Comparison of ENCODE assay signal across 10 cellular contexts in the genomic region with DNA sequence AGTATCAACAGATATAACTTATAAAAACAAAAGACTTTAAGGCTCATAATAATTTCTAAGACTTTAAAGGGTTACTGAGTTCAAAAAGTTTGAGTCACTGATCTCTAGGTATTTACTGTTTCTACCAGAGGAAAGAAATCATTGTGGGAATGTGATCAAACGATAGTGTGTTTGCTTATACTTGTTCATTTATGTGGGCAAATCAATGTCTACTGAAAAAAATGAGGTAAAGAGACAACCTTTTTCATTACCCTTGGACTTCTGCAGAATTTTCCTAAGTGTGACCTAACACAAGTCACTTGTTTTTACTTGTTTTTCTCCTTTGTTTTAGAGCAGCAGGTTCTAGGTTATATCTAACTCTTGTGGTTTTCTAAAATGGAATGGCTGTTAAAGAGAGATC.
A peak's percentile ranks its signal among the peaks of the same experiment; 100 is the strongest.
DNase-seq lines count a peak whose midpoint lies in the region; ATAC-seq, FAIRE-seq and TF ChIP-seq lines count a peak whose summit lies in the region.
"Had no signal": no experiment of that assay in that cellular context is flagged by ENCODE, and none has a peak within 500 bp of the region (broad histone marks: within the 10 kb centered on the region; RNA-seq: fewer than 3 reads in every experiment).

No MANE protein-coding gene starts in this region.

- H3K4me1 ChIP-seq in OCI-LY7 (ENCODE audit: insufficient read depth, low read length, poor library complexity, severe bottlenecking): peaks cover 97% of the 10 kb centered on the region

- ATAC-seq in HG03159 (IDR thresholded peaks at IDR 0.05; ENCODE audit: unreplicated experiment): no peak
- ATAC-seq: gastroesophageal sphincter had no signal

- H3K27ac Mint-ChIP-seq in Calu3 (ENCODE audit: unreplicated experiment) (no peak overlapping the region), osteocyte (ENCODE audit: unreplicated experiment) (peak overlapping the region; percentile 99), immature natural killer cell (no peak overlapping the region)

- H3K27me3 Mint-ChIP-seq in Calu3 (ENCODE audit: unreplicated experiment) (peaks cover 27% of the 10 kb centered on the region), osteocyte (ENCODE audit: unreplicated experiment) (no peaks in the 10 kb centered on the region), immature natural killer cell (ENCODE audit: low read depth in 3 of 3) (peaks cover 0 to 6% (median 3%) of the 10 kb centered on the region in 3 donors)

- no peaks in the 10 kb centered on the region for H3K9me3 ChIP-seq in OCI-LY7 (ENCODE audit: low read length)
- H3K9me3 ChIP-seq: gastroesophageal sphincter had no signal

- POLR2A ChIA-PET in OCI-LY7 (lab: Charles Lee): interaction anchor here (0.5 to 1.2 kb wide), 2 partner anchors 14 to 1755 kb away, joined by 3 to 4 read pairs; no protein-coding TSS in a partner anchor

- no peaks in the 10 kb centered on the region for H3K9me3 Mint-ChIP-seq in Calu3 (ENCODE audit: low read depth, unreplicated experiment)
- H3K9me3 Mint-ChIP-seq in osteocyte (ENCODE audit: unreplicated experiment): no peaks in the 10 kb centered on the region
- H3K9me3 Mint-ChIP-seq in immature natural killer cell: no peaks in the 10 kb centered on the region

- CTCF ChIA-PET in Calu3 (lab: Charles Lee) (no interaction called here), OCI-LY7 (lab: Charles Lee; ENCODE audit: unreplicated experiment) (no interaction called here)

- H2AFZ ChIP-seq in OCI-LY7 (ENCODE audit: low read length): peak overlapping the region; percentile 67; the same call in 1 of the 2 replicates

- H3K36me3 Mint-ChIP-seq in Calu3 (ENCODE audit: insufficient read depth, unreplicated experiment): no peaks in the 10 kb centered on the region
- no peaks in the 10 kb centered on the region for H3K36me3 Mint-ChIP-seq in osteocyte (ENCODE audit: unreplicated experiment)
- no peaks in the 10 kb centered on the region for H3K36me3 Mint-ChIP-seq in immature natural killer cell

- no peaks in the 10 kb centered on the region for H3K79me2 ChIP-seq in OCI-LY7 (ENCODE audit: insufficient read depth, low read depth, low read length)

- H3K27ac ChIP-seq in OCI-LY7 (ENCODE audit: low read depth, low read length, poor library complexity, severe bottlenecking): no peak overlapping the region
- H3K27ac ChIP-seq: gastroesophageal sphincter had no signal

- no peaks in the 10 kb centered on the region for H4K20me1 ChIP-seq in OCI-LY7 (ENCODE audit: insufficient read depth, low read length)

- H3K36me3 ChIP-seq in OCI-LY7 (ENCODE audit: insufficient read depth, low read length): no peaks in the 10 kb centered on the region
- H3K36me3 ChIP-seq: gastroesophageal sphincter had no signal

- no peaks in the 10 kb centered on the region for H3K9me2 ChIP-seq in OCI-LY7 (ENCODE audit: insufficient read depth, low read length)

- BruUV-seq in Calu3 (replicated peaks; lab: Mats Ljungman, UMichigan): TSS peak; percentile 85
- BruUV-seq in OCI-LY7 (replicated peaks; lab: Mats Ljungman, UMichigan): no TSS peak

- no peak overlapping the region for H3K4me3 ChIP-seq in OCI-LY7 (ENCODE audit: low read depth, low read length, poor library complexity, severe bottlenecking)
- H3K4me3 ChIP-seq: gastroesophageal sphincter had no signal

- TF ChIP-seq CTCF in Calu3 (IDR thresholded peaks at IDR 0.05; ENCODE audit: unreplicated experiment) (no peak), OCI-LY7 (conservative IDR thresholded peaks at IDR 0.05; ENCODE audit: low read length) (no peak), osteocyte (IDR thresholded peaks at IDR 0.05) (no peak)

- DNase-seq in Calu3 (no peak), OCI-LY7 (ENCODE audit: low spot score) (no peak), osteocyte (ENCODE audit: extremely low spot score, unreplicated experiment) (no peak), immature natural killer cell (no peak), HTR-8/SVneo (ENCODE audit: insufficient read length, low spot score) (no peak)
- no peak for DNase-seq in stimulated activated CD4-positive, alpha-beta T cell treated with anti-CD3 and anti-CD28 coated beads, Interleukin-15, amount 100 ng/mL, for 24 hours
- DNase-seq: SHP77 had no signal

- H3K4me3 Mint-ChIP-seq in Calu3 (ENCODE audit: low read depth, unreplicated experiment) (peak overlapping the region; percentile 64), osteocyte (ENCODE audit: unreplicated experiment) (peak overlapping the region; percentile 69), immature natural killer cell (peak overlapping the region in 2 of 5 donors; percentile 21 to 39)

- peak overlapping the region; percentile 24 for H3K4me2 ChIP-seq in OCI-LY7 (ENCODE audit: low read length)

- H3K4me1 Mint-ChIP-seq in Calu3 (ENCODE audit: low read depth, unreplicated experiment) (peaks cover 32% of the 10 kb centered on the region), osteocyte (ENCODE audit: unreplicated experiment) (peaks cover 80% of the 10 kb centered on the region), immature natural killer cell (peaks cover 48 to 50% of the 10 kb centered on the region in 2 donors)

- intact Hi-C loops in Calu3 (cut with micrococcal nuclease; ENCODE audit: unreplicated experiment) (loop anchor here (5.0 kb wide), 2 partner anchors 49 to 116 kb away; no protein-coding TSS in a partner anchor), OCI-LY7 (cut with micrococcal nuclease; ENCODE audit: unreplicated experiment) (no loop called here)

- FAIRE-seq in endometrium (lab: Jason Lieb, UNC): peak; percentile 87
- no peak for FAIRE-seq in HTR-8/SVneo (lab: Jason Lieb, UNC)
